In the genomic region with DNA sequence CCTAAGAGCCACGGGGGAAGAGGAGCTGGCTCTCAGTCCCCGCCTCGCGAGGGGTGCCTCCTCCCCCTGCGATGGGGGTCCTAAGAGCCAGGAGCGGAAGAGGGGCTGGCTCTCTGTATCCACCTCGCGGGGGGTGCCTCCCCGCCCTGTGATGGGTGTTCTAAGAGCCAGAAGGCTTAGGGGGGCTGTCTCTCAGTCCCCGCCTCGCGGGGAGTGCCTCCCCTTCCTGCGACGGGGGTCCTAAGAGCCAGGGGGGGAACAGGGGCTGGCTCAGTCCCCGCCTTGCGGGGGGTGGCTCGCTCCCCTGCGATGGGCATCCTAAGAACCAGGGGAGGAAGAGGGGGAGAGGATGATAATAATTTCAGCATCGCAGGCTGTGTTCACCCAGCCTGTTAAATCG, we compare ENCODE assay signal across 14 cellular contexts. TPM values are rescaled to one million over a fixed set of nuclear protein-coding genes. Genes with fewer than 3 reads are reported as not detected.
"Had no signal": no experiment of that assay in that cellular context is flagged by ENCODE, and none has a peak within 500 bp of the region (broad histone marks: within the 10 kb centered on the region; RNA-seq: fewer than 3 reads in every experiment).

No MANE protein-coding gene starts in this region.

RNA-seq across cellular contexts. Expression of a gene that starts 21.9 kb away (rescaled TPM):
- total RNA-seq: activated B cell treated with CpG ODN at 0.5 μM for 24 hours; activated CD4-positive, alpha-beta memory T cell treated with anti-CD3 and anti-CD28 coated beads for 36 hours; activated CD4-positive, alpha-beta memory T cell treated with anti-CD3 and anti-CD28 coated beads, Interleukin-2, amount 10 ng/mL, durations not matched to agents 7 days and 5 days; activated CD4-positive, alpha-beta T cell treated with anti-CD3 and anti-CD28 coated beads for 36 hours; activated CD4-positive, alpha-beta T cell treated with anti-CD3 and anti-CD28 coated beads, Interleukin-2, amount 10 ng/mL, durations not matched to agents 24 days and 14 days; T-helper 17 cell; T-helper 2 cell treated with Interferon-gamma antibody and Interleukin-4, amounts not matched to agents 100 ng/mL and 5 ng/mL, for 36 hours; WTC11 had no signal

RNA-seq across cellular contexts. Expression of a gene that starts 31.9 kb away (rescaled TPM):
- total RNA-seq: activated B cell treated with CpG ODN at 0.5 μM for 24 hours; activated CD4-positive, alpha-beta memory T cell treated with anti-CD3 and anti-CD28 coated beads for 36 hours; activated CD4-positive, alpha-beta memory T cell treated with anti-CD3 and anti-CD28 coated beads, Interleukin-2, amount 10 ng/mL, durations not matched to agents 7 days and 5 days; activated CD4-positive, alpha-beta T cell treated with anti-CD3 and anti-CD28 coated beads for 36 hours; activated CD4-positive, alpha-beta T cell treated with anti-CD3 and anti-CD28 coated beads, Interleukin-2, amount 10 ng/mL, durations not matched to agents 24 days and 14 days; activated CD4-positive, alpha-beta T cell treated with anti-CD3 and anti-CD28 coated beads, Interleukin-2, amount 10 ng/mL, durations not matched to agents 7 days and 5 days; activated CD8-positive, alpha-beta memory T cell treated with anti-CD3 and anti-CD28 coated beads for 36 hours; activated CD8-positive, alpha-beta memory T cell treated with anti-CD3 and anti-CD28 coated beads, Interleukin-2, amount 10 ng/mL, durations not matched to agents 7 days and 5 days; activated CD8-positive, alpha-beta T cell treated with anti-CD3 and anti-CD28 coated beads for 36 hours; activated CD8-positive, alpha-beta T cell treated with anti-CD3 and anti-CD28 coated beads, Interleukin-2, amount 10 ng/mL, durations not matched to agents 7 days and 5 days; T-helper 1 cell treated with Interleukin-12 subunit alpha and Interleukin-12 subunit beta and Interleukin-4 antibody, amounts not matched to agents 30 ng/mL and 1 ng/mL, for 36 hours; T-helper 2 cell treated with Interferon-gamma antibody and Interleukin-4, amounts not matched to agents 100 ng/mL and 5 ng/mL, for 36 hours had no signal
